9 cellular contexts compared by ENCODE assay signal in the genomic region with DNA sequence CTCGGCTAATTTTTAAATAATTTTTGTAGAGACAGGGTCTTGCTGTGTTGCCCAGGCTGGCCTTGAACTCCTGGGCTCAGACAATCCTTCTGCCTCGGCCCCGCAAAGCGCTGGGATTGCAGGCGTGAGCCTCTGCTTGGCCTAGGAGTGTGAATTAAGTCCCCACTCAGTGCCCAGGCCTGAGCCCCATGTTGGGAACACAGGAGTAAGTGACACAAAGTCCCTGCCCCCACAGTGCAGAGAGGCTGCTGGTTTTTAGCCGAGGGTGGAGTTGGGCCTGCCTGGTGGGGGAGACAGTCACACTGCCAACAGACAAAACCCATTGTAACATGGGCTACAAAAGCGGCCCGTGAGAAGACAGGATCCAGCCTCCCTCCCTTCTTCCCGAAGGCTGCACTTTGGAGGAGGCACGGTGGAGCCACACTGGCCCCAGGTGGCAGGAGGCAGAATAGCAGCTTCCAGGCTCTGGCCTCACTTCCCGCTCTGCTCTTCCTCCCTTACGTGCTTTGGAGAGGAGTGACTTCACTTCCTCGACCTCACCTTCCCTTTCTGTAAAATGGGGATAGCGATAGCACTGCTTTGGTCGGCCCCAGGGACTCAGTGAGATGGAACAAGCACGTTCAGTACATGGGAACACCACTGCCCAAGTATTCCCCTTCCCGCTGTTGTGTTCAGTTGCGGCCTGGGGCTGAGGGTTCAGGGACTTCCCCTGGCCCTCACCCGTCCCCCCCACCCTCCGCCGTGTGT. TPM values are rescaled to one million over a fixed set of nuclear protein-coding genes. Genes with fewer than 3 reads are reported as not detected.
DNase-seq lines count a peak whose midpoint lies in the region; ATAC-seq and TF ChIP-seq lines count a peak whose summit lies in the region.
"Had no signal": no experiment of that assay in that cellular context is flagged by ENCODE, and none has a peak within 500 bp of the region (broad histone marks: within the 10 kb centered on the region; RNA-seq: fewer than 3 reads in every experiment).

No MANE protein-coding gene starts in this region.

- CTCF ChIA-PET in CD4-positive, alpha-beta T cell (lab: Charles Lee) = interaction anchor here (0.8 to 4.4 kb wide), 10 partner anchors 9 to 349 kb away, joined by 3 to 50 read pairs (median 4); partner anchors contain the start of genes DHX34, EHD2 and NAPA
- CTCF ChIA-PET in HEK293T (lab: Yijun Ruan, JAX) = interaction anchor here (0.5 to 1.6 kb wide), 2 partner anchors 128 to 262 kb away, joined by 4 to 5 read pairs; no protein-coding TSS in a partner anchor
- CTCF ChIA-PET in activated CD8-positive, alpha-beta memory T cell treated with anti-CD3 and anti-CD28 coated beads, Interleukin-2, amount 10 ng/mL, durations not matched to agents 7 days and 5 days (lab: Charles Lee) = interaction anchor here (0.8 to 19.1 kb wide), 18 partner anchors 10 to 349 kb away, joined by 3 to 408 read pairs (median 4); partner anchors contain the start of genes DHX34, KPTN and NAPA

- no peaks in the 10 kb centered on the region for H3K9me3 ChIP-seq in CD4-positive, alpha-beta T cell (ENCODE audit: control insufficient read depth, low read length)

- ATAC-seq in CD4-positive, alpha-beta T cell (ENCODE audit: poor library complexity) = peak; percentile 77
- peak; percentile 81 for ATAC-seq in activated CD8-positive, alpha-beta memory T cell treated with anti-CD3 and anti-CD28 coated beads, Interleukin-2, amount 10 ng/mL, durations not matched to agents 7 days and 5 days
- ATAC-seq in HG03159 (IDR thresholded peaks at IDR 0.05; ENCODE audit: unreplicated experiment) = no peak

- intact Hi-C loops in CD4-positive, alpha-beta T cell (cut with DNase I, micrococcal nuclease) = loop anchor here (1.0 to 5.0 kb wide), 5 partner anchors 86 to 402 kb away; partner anchors contain the start of gene NAPA (in 2 of the 2)

- no peaks in the 10 kb centered on the region for H3K27me3 Mint-ChIP-seq in CD4-positive, alpha-beta T cell
- no peaks in the 10 kb centered on the region for H3K27me3 Mint-ChIP-seq in activated CD8-positive, alpha-beta memory T cell treated with anti-CD3 and anti-CD28 coated beads, Interleukin-2, amount 10 ng/mL, durations not matched to agents 7 days and 5 days
- no peaks in the 10 kb centered on the region for H3K27me3 Mint-ChIP-seq in mesothelial cell of epicardium (ENCODE audit: low read depth)
- H3K27me3 Mint-ChIP-seq: IgD-negative memory B cell had no signal

- no peak overlapping the region for H3K27ac Mint-ChIP-seq in CD4-positive, alpha-beta T cell
- no peak overlapping the region for H3K27ac Mint-ChIP-seq in activated CD8-positive, alpha-beta memory T cell treated with anti-CD3 and anti-CD28 coated beads, Interleukin-2, amount 10 ng/mL, durations not matched to agents 7 days and 5 days
- peak overlapping the region; percentile 6 for H3K27ac Mint-ChIP-seq in mesothelial cell of epicardium
- H3K27ac Mint-ChIP-seq: IgD-negative memory B cell had no signal

- no peaks in the 10 kb centered on the region for H3K9me3 Mint-ChIP-seq in CD4-positive, alpha-beta T cell
- H3K9me3 Mint-ChIP-seq in activated CD8-positive, alpha-beta memory T cell treated with anti-CD3 and anti-CD28 coated beads, Interleukin-2, amount 10 ng/mL, durations not matched to agents 7 days and 5 days (ENCODE audit: low read depth) = no peaks in the 10 kb centered on the region
- H3K9me3 Mint-ChIP-seq in mesothelial cell of epicardium = no peaks in the 10 kb centered on the region
- H3K9me3 Mint-ChIP-seq: IgD-negative memory B cell had no signal

- peak; percentile 86 for TF ChIP-seq CTCF in CD4-positive, alpha-beta T cell (IDR thresholded peaks at IDR 0.05)
- TF ChIP-seq CTCF in epithelial cell of esophagus (IDR thresholded peaks at IDR 0.05; ENCODE audit: insufficient read depth, low read depth, low read length, missing control alignments) (peak; percentile 100), mesothelial cell of epicardium (IDR thresholded peaks at IDR 0.05; ENCODE audit: unreplicated experiment) (peak; percentile 82)

- POLR2A ChIA-PET in CD4-positive, alpha-beta T cell (lab: Charles Lee) = interaction anchor here (1.1 to 2.1 kb wide), 2 partner anchors 182 to 261 kb away, joined by 5 read pairs; no protein-coding TSS in a partner anchor
- POLR2A ChIA-PET in HEK293T (lab: Yijun Ruan, JAX) = no interaction called here

- peaks cover 41% of the 10 kb centered on the region for H3K36me3 Mint-ChIP-seq in CD4-positive, alpha-beta T cell (ENCODE audit: low read depth)
- peaks cover 2% of the 10 kb centered on the region for H3K36me3 Mint-ChIP-seq in activated CD8-positive, alpha-beta memory T cell treated with anti-CD3 and anti-CD28 coated beads, Interleukin-2, amount 10 ng/mL, durations not matched to agents 7 days and 5 days
- peaks cover 17% of the 10 kb centered on the region for H3K36me3 Mint-ChIP-seq in mesothelial cell of epicardium
- H3K36me3 Mint-ChIP-seq: IgD-negative memory B cell had no signal

- H3K27me3 ChIP-seq in CD4-positive, alpha-beta T cell (ENCODE audit: control insufficient read depth, insufficient read depth, low read length) = no peaks in the 10 kb centered on the region

- H3K4me1 Mint-ChIP-seq in CD4-positive, alpha-beta T cell (ENCODE audit: low read depth) = peaks cover 4% of the 10 kb centered on the region
- peaks cover 2% of the 10 kb centered on the region for H3K4me1 Mint-ChIP-seq in activated CD8-positive, alpha-beta memory T cell treated with anti-CD3 and anti-CD28 coated beads, Interleukin-2, amount 10 ng/mL, durations not matched to agents 7 days and 5 days
- H3K4me1 Mint-ChIP-seq in mesothelial cell of epicardium = no peaks in the 10 kb centered on the region
- H3K4me1 Mint-ChIP-seq: IgD-negative memory B cell had no signal

- no peak overlapping the region for H3K4me3 Mint-ChIP-seq in CD4-positive, alpha-beta T cell
- no peak overlapping the region for H3K4me3 Mint-ChIP-seq in activated CD8-positive, alpha-beta memory T cell treated with anti-CD3 and anti-CD28 coated beads, Interleukin-2, amount 10 ng/mL, durations not matched to agents 7 days and 5 days
- no peak overlapping the region for H3K4me3 Mint-ChIP-seq in mesothelial cell of epicardium
- H3K4me3 Mint-ChIP-seq: IgD-negative memory B cell had no signal

- H3K27ac ChIP-seq in CD4-positive, alpha-beta T cell (ENCODE audit: low read depth, low read length) = no peak overlapping the region

- peak; percentile 16 to 64 (median 38) for DNase-seq in CD4-positive, alpha-beta T cell
- DNase-seq in HEK293T (ENCODE audit: extremely low spot score) (peak; percentile 85), NOMO-1 (lab: John Stamatoyannopoulos, UW; ENCODE audit: unreplicated experiment in 2 of 2) (peak; percentile 49 to 70), epithelial cell of esophagus (ENCODE audit: low read depth) (peak; percentile 81), mesothelial cell of epicardium (ENCODE audit: low spot score in 2 of 2, unreplicated experiment in 2 of 2) (peak in 1 of 2 experiments; percentile 83)
- DNase-seq in activated CD8-positive, alpha-beta memory T cell treated with anti-CD3 and anti-CD28 coated beads, Interleukin-2, amount 10 ng/mL, durations not matched to agents 7 days and 5 days = peak; percentile 71
- peak; percentile 27 to 36 for DNase-seq in stimulated activated CD8-positive, alpha-beta memory T cell treated with anti-CD3 and anti-CD28 coated beads, Interleukin-2, amount 100 ng/mL, for 48 hours (ENCODE audit: low read depth in 2 of 2)

- no peak overlapping the region for H3K4me3 ChIP-seq in epithelial cell of esophagus (ENCODE audit: low read length)

TF ChIP-seq in HEK293T, 16 proteins besides CTCF, POLR2A, EP300 and RAD21:
- TF ChIP-seq LEF1 (IDR thresholded peaks at IDR 0.05; ENCODE audit: borderline replicate concordance) = no peak
- TF ChIP-seq ARNT (IDR thresholded peaks at IDR 0.05) = peak; percentile 26; the same call in 1 of the 2 replicates

RNA-seq across cellular contexts. Expression of gene EHD2, which starts 15.2 kb away (rescaled TPM):
- under 1 TPM in 1 of 2 experiments, not detected in 1; 0.16 TPM for total RNA-seq in CD4-positive, alpha-beta T cell
- total RNA-seq in activated CD8-positive, alpha-beta memory T cell treated with anti-CD3 and anti-CD28 coated beads, Interleukin-2, amount 10 ng/mL, durations not matched to agents 7 days and 5 days = under 1 TPM in 1 of 2 experiments, not detected in 1; 0.07 TPM
- total RNA-seq in mesothelial cell of epicardium = 38.7 to 39.2 TPM (median 38.8 TPM) in 3 replicates

RNA-seq across cellular contexts. Expression of gene NOP53, which starts 47.3 kb away (rescaled TPM):
- 1,000 to 10,000 TPM; 1,074 to 1,154 TPM for total RNA-seq in CD4-positive, alpha-beta T cell
- total RNA-seq in activated CD8-positive, alpha-beta memory T cell treated with anti-CD3 and anti-CD28 coated beads, Interleukin-2, amount 10 ng/mL, durations not matched to agents 7 days and 5 days = 100 to 1,000 TPM; 225 to 227 TPM
- 290 to 313 TPM (median 310 TPM) in 3 replicates for total RNA-seq in mesothelial cell of epicardium

Comparison
In these comparisons a context has a peak if more than half of its experiments do, and no peak if none do; other contexts are left out.
1. RNA of gene EHD2, which starts 15.2 kb away (total RNA-seq): 38.7 to 39.2 TPM in mesothelial cell of epicardium; 0.07 TPM in activated CD8-positive, alpha-beta memory T cell treated with anti-CD3 and anti-CD28 coated beads, Interleukin-2, amount 10 ng/mL, durations not matched to agents 7 days and 5 days and 0.16 TPM in CD4-positive, alpha-beta T cell; every median in the first group is over 10 times any median in the second.
2. Peak in every context shown above with its lines, with median percentiles within 50 percentile points of each other: CTCF ChIP-seq.